1 cellular context compared by ENCODE assay signal in genomic region chr1:188017921-188018320, GRCh38.
TF ChIP-seq lines count a peak whose summit lies in the region.

No MANE protein-coding gene starts in this region.

TF ChIP-seq in GM12878, 131 proteins besides CTCF, POLR2A, EP300 and RAD21 (continued from another document):
- TF ChIP-seq, protein P1, sequence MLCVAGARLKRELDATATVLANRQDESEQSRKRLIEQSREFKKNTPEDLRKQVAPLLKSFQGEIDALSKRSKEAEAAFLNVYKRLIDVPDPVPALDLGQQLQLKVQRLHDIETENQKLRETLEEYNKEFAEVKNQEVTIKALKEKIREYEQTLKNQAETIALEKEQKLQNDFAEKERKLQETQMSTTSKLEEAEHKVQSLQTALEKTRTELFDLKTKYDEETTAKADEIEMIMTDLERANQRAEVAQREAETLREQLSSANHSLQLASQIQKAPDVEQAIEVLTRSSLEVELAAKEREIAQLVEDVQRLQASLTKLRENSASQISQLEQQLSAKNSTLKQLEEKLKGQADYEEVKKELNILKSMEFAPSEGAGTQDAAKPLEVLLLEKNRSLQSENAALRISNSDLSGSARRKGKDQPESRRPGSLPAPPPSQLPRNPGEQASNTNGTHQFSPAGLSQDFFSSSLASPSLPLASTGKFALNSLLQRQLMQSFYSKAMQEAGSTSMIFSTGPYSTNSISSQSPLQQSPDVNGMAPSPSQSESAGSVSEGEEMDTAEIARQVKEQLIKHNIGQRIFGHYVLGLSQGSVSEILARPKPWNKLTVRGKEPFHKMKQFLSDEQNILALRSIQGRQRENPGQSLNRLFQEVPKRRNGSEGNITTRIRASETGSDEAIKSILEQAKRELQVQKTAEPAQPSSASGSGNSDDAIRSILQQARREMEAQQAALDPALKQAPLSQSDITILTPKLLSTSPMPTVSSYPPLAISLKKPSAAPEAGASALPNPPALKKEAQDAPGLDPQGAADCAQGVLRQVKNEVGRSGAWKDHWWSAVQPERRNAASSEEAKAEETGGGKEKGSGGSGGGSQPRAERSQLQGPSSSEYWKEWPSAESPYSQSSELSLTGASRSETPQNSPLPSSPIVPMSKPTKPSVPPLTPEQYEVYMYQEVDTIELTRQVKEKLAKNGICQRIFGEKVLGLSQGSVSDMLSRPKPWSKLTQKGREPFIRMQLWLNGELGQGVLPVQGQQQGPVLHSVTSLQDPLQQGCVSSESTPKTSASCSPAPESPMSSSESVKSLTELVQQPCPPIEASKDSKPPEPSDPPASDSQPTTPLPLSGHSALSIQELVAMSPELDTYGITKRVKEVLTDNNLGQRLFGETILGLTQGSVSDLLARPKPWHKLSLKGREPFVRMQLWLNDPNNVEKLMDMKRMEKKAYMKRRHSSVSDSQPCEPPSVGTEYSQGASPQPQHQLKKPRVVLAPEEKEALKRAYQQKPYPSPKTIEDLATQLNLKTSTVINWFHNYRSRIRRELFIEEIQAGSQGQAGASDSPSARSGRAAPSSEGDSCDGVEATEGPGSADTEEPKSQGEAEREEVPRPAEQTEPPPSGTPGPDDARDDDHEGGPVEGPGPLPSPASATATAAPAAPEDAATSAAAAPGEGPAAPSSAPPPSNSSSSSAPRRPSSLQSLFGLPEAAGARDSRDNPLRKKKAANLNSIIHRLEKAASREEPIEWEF (IDR thresholded peaks at IDR 0.05; ENCODE audit: insufficient replicate concordance, low read depth, low read length), result no peak
- no peak for TF ChIP-seq RB1 (IDR thresholded peaks at IDR 0.05; ENCODE audit: borderline replicate concordance)
- TF ChIP-seq FOXK2 (IDR thresholded peaks at IDR 0.05), result no peak
- no peak for TF ChIP-seq REST (IDR thresholded peaks at IDR 0.05; ENCODE audit: low read depth, low read length)
